8 cellular contexts compared by ENCODE assay signal in genomic region chr3:100708644-100708988, GRCh38. TPM values are rescaled to one million over a fixed set of nuclear protein-coding genes. Genes with fewer than 3 reads are reported as not detected.
DNase-seq lines count a peak whose midpoint lies in the region; ATAC-seq, FAIRE-seq and TF ChIP-seq lines count a peak whose summit lies in the region.

No MANE protein-coding gene starts in this region.

- H3K4me3 ChIP-seq in DOHH2 (ENCODE audit: low read length) (peak overlapping the region; percentile 89), epithelial cell of proximal tubule (ENCODE audit: low read depth, low read length) (peak overlapping the region; percentile 85)

- H3K9me3 Mint-ChIP-seq in progenitor cell of endocrine pancreas (ENCODE audit: low read depth) = peaks cover 6% of the 10 kb centered on the region

- peak overlapping the region; percentile 76 for H3K4me2 ChIP-seq in DOHH2 (ENCODE audit: low read length)

- DNase-seq in RWPE1 (ENCODE audit: low spot score) = peak; percentile 28
- no peak for DNase-seq in epithelial cell of proximal tubule (ENCODE audit: low read depth)
- DNase-seq in progenitor cell of endocrine pancreas (ENCODE audit: low spot score, unreplicated experiment) = no peak
- no peak for DNase-seq in stimulated activated naive CD4-positive, alpha-beta T cell treated with Interleukin-2 at 50 U/mL for 16 hours (lab: John Stamatoyannopoulos, UW)
- DNase-seq in frontal cortex (ENCODE audit: low spot score in 2 of 2) = no peak

- TF ChIP-seq CTCF in DOHH2 (IDR thresholded peaks at IDR 0.05; ENCODE audit: low read depth, low read length, poor library complexity, severe bottlenecking) = no peak
- no peak for TF ChIP-seq CTCF in RWPE1 (conservative IDR thresholded peaks at IDR 0.05; ENCODE audit: low read depth)
- TF ChIP-seq CTCF in epithelial cell of proximal tubule (conservative IDR thresholded peaks at IDR 0.05; ENCODE audit: low read depth, low read length) = no peak
- no peak for TF ChIP-seq CTCF in progenitor cell of endocrine pancreas (IDR thresholded peaks at IDR 0.05; ENCODE audit: unreplicated experiment)

- H3K36me3 ChIP-seq in DOHH2 (ENCODE audit: control insufficient read depth, low read length) = peaks cover 26% of the 10 kb centered on the region

- peaks cover 4% of the 10 kb centered on the region; the same call in 1 of the 2 replicates for H3K9me3 ChIP-seq in DOHH2 (ENCODE audit: control insufficient read depth, insufficient read depth, low read length)

- FAIRE-seq in frontal cortex (lab: Jason Lieb, UNC) = no peak

- peak overlapping the region; percentile 94 for H3K27ac Mint-ChIP-seq in progenitor cell of endocrine pancreas

- peak overlapping the region; percentile 88 for H3K4me3 Mint-ChIP-seq in progenitor cell of endocrine pancreas (ENCODE audit: low read depth)

- POLR2A ChIA-PET in RWPE1 (lab: Yijun Ruan, JAX; ENCODE audit: low non-redundant PET) = interaction anchor here (0.7 kb wide), 2 partner anchors 854 to 969 kb away, joined by 3 to 4 read pairs; partner anchors contain the start of gene ZBTB11

- H3K79me2 ChIP-seq in DOHH2 (ENCODE audit: control insufficient read depth, low read length) = peaks cover 43% of the 10 kb centered on the region

- no peaks in the 10 kb centered on the region for H3K9me2 ChIP-seq in DOHH2 (replicated peaks; ENCODE audit: control insufficient read depth, low read length)

- H3K36me3 Mint-ChIP-seq in progenitor cell of endocrine pancreas (ENCODE audit: insufficient read depth) = peaks cover 12% of the 10 kb centered on the region

- peaks cover 39% of the 10 kb centered on the region for H3K27me3 Mint-ChIP-seq in progenitor cell of endocrine pancreas

- CTCF ChIA-PET in RWPE1 (lab: Yijun Ruan, JAX) = interaction anchor here (0.6 kb wide), 1 partner anchor 1723 kb away, joined by 3 read pairs; no protein-coding TSS in a partner anchor

- peaks cover 21% of the 10 kb centered on the region for H3K4me1 Mint-ChIP-seq in progenitor cell of endocrine pancreas (ENCODE audit: low read depth)

- H3K27ac ChIP-seq in DOHH2 (ENCODE audit: low read depth, low read length) (0 out of 2 replicates have a peak overlapping the region, but pooled peaks have one; percentile 8), RWPE1 (no peak overlapping the region)

- peaks cover 8% of the 10 kb centered on the region; the same call in 1 of the 2 replicates for H4K20me1 ChIP-seq in DOHH2 (ENCODE audit: control insufficient read depth, insufficient read depth, low read depth, low read length)

- H3F3A ChIP-seq in DOHH2 (ENCODE audit: control insufficient read depth, insufficient read depth) = 0 out of 2 replicates have a peak, but pooled peaks cover 5% of the 10 kb centered on the region

- H3K27me3 ChIP-seq in DOHH2 (ENCODE audit: control insufficient read depth, low read length) = no peaks in the 10 kb centered on the region

- peaks cover 18% of the 10 kb centered on the region for H3K4me1 ChIP-seq in DOHH2 (ENCODE audit: control insufficient read depth, low read length)

- ATAC-seq in GM18520 (IDR thresholded peaks at IDR 0.05; ENCODE audit: unreplicated experiment) (no peak), GM19351 (IDR thresholded peaks at IDR 0.05; ENCODE audit: unreplicated experiment) (no peak)

RNA-seq across cellular contexts. Expression of gene TFG, which starts 0.7 kb away (rescaled TPM):
- total RNA-seq in epithelial cell of proximal tubule = 107 and 125 TPM in 2 replicates
- total RNA-seq in progenitor cell of endocrine pancreas = 108 and 111 TPM in 2 replicates
- total RNA-seq in frontal cortex = 54.6 TPM
